15 cellular contexts compared by ENCODE assay signal in genomic region chr2:203750669-203751068, GRCh38. TPM values are rescaled to one million over a fixed set of nuclear protein-coding genes. Genes with fewer than 3 reads are reported as not detected.
DNase-seq lines count a peak whose midpoint lies in the region; ATAC-seq lines count a peak whose summit lies in the region.
"Had no signal": no experiment of that assay in that cellular context is flagged by ENCODE, and none has a peak within 500 bp of the region (broad histone marks: within the 10 kb centered on the region; RNA-seq: fewer than 3 reads in every experiment).

No MANE protein-coding gene starts in this region.

- no peaks in the 10 kb centered on the region for H3K9me3 ChIP-seq in CD8-positive, alpha-beta memory T cell (ENCODE audit: low read length)

- H3K27me3 Mint-ChIP-seq in activated CD8-positive, alpha-beta memory T cell treated with anti-CD3 and anti-CD28 coated beads, Interleukin-2, amount 10 ng/mL, durations not matched to agents 7 days and 5 days, result no peaks in the 10 kb centered on the region
- H3K27me3 Mint-ChIP-seq in CD8-positive, alpha-beta memory T cell, result no peaks in the 10 kb centered on the region
- H3K27me3 Mint-ChIP-seq in activated CD8-positive, alpha-beta T cell treated with anti-CD3 and anti-CD28 coated beads, Interleukin-2, amount 10 ng/mL, durations not matched to agents 7 days and 5 days (ENCODE audit: low read depth), result no peaks in the 10 kb centered on the region
- no peaks in the 10 kb centered on the region for H3K27me3 Mint-ChIP-seq in effector memory CD8-positive, alpha-beta T cell

- no peak overlapping the region for H3K4me3 ChIP-seq in CD8-positive, alpha-beta memory T cell (ENCODE audit: low read length)
- H3K4me3 ChIP-seq: K562 had no signal

- DNase-seq in activated CD8-positive, alpha-beta memory T cell treated with anti-CD3 and anti-CD28 coated beads, Interleukin-2, amount 10 ng/mL, durations not matched to agents 7 days and 5 days, result no peak
- DNase-seq in activated CD8-positive, alpha-beta memory T cell treated with anti-CD3 and anti-CD28 coated beads, Interleukin-2, amount 50 U/mL, for 48 hours, result no peak
- no peak for DNase-seq in CD8-positive, alpha-beta memory T cell
- no peak for DNase-seq in activated CD8-positive, alpha-beta T cell treated with anti-CD3 and anti-CD28 coated beads, Interleukin-2, amount 10 ng/mL, durations not matched to agents 7 days and 5 days
- DNase-seq in effector memory CD8-positive, alpha-beta T cell, result no peak
- no peak for DNase-seq in epidermal melanocyte (ENCODE audit: insufficient read length, low spot score)
- DNase-seq in NCI-H345 (lab: John Stamatoyannopoulos, UW), result no peak
- DNase-seq: AML-193, GF-D8, GOT3, NCI-H1048, NCI-H146, PC-3 had no signal

- peaks cover 7% of the 10 kb centered on the region for H3K9me3 Mint-ChIP-seq in activated CD8-positive, alpha-beta memory T cell treated with anti-CD3 and anti-CD28 coated beads, Interleukin-2, amount 10 ng/mL, durations not matched to agents 7 days and 5 days (ENCODE audit: low read depth)
- peaks cover 0 to 9% (median 3%) of the 10 kb centered on the region in 5 donors for H3K9me3 Mint-ChIP-seq in CD8-positive, alpha-beta memory T cell
- peaks cover 15% of the 10 kb centered on the region for H3K9me3 Mint-ChIP-seq in activated CD8-positive, alpha-beta T cell treated with anti-CD3 and anti-CD28 coated beads, Interleukin-2, amount 10 ng/mL, durations not matched to agents 7 days and 5 days (ENCODE audit: insufficient read depth)
- H3K9me3 Mint-ChIP-seq in effector memory CD8-positive, alpha-beta T cell, result peaks cover 0 to 4% of the 10 kb centered on the region in 2 donors

- peaks cover 28% of the 10 kb centered on the region for H3K4me1 ChIP-seq in CD8-positive, alpha-beta memory T cell (ENCODE audit: insufficient read depth, low read length)

- H3K4me3 Mint-ChIP-seq in activated CD8-positive, alpha-beta memory T cell treated with anti-CD3 and anti-CD28 coated beads, Interleukin-2, amount 10 ng/mL, durations not matched to agents 7 days and 5 days, result peak overlapping the region; percentile 36
- H3K4me3 Mint-ChIP-seq in CD8-positive, alpha-beta memory T cell, result peak overlapping the region in 6 of 7 donors; percentile 40 to 62 (median 59)
- H3K4me3 Mint-ChIP-seq in activated CD8-positive, alpha-beta T cell treated with anti-CD3 and anti-CD28 coated beads, Interleukin-2, amount 10 ng/mL, durations not matched to agents 7 days and 5 days, result no peak overlapping the region
- peak overlapping the region; percentile 22 to 43 for H3K4me3 Mint-ChIP-seq in effector memory CD8-positive, alpha-beta T cell

- peaks cover 44% of the 10 kb centered on the region for H3K4me1 Mint-ChIP-seq in activated CD8-positive, alpha-beta memory T cell treated with anti-CD3 and anti-CD28 coated beads, Interleukin-2, amount 10 ng/mL, durations not matched to agents 7 days and 5 days
- H3K4me1 Mint-ChIP-seq in CD8-positive, alpha-beta memory T cell, result peaks cover 52 to 67% (median 63%) of the 10 kb centered on the region in 3 donors
- peaks cover 38% of the 10 kb centered on the region for H3K4me1 Mint-ChIP-seq in activated CD8-positive, alpha-beta T cell treated with anti-CD3 and anti-CD28 coated beads, Interleukin-2, amount 10 ng/mL, durations not matched to agents 7 days and 5 days (ENCODE audit: low read depth)
- peaks cover 21 to 33% of the 10 kb centered on the region in 2 donors for H3K4me1 Mint-ChIP-seq in effector memory CD8-positive, alpha-beta T cell (ENCODE audit: low read depth in 2 of 2)

- CTCF ChIA-PET in activated CD8-positive, alpha-beta memory T cell treated with anti-CD3 and anti-CD28 coated beads, Interleukin-2, amount 10 ng/mL, durations not matched to agents 7 days and 5 days (lab: Charles Lee), result interaction anchor here (0.5 to 2.4 kb wide), 7 partner anchors 10 to 98 kb away, joined by 3 to 5 read pairs (median 4); no protein-coding TSS in a partner anchor
- CTCF ChIA-PET in CD8-positive, alpha-beta memory T cell (lab: Charles Lee), result interaction anchor here (0.9 to 1.8 kb wide), 6 partner anchors 8 to 32 kb away, joined by 3 to 8 read pairs (median 4); no protein-coding TSS in a partner anchor
- CTCF ChIA-PET in activated CD8-positive, alpha-beta T cell treated with anti-CD3 and anti-CD28 coated beads, Interleukin-2, amount 10 ng/mL, durations not matched to agents 7 days and 5 days (lab: Charles Lee), result interaction anchor here (1.0 to 2.9 kb wide), 7 partner anchors 11 to 65 kb away, joined by 3 to 10 read pairs (median 7); no protein-coding TSS in a partner anchor

- H3K27ac ChIP-seq in CD8-positive, alpha-beta memory T cell (ENCODE audit: low read depth, low read length), result no peak overlapping the region
- H3K27ac ChIP-seq: HL-60 had no signal

- no peaks in the 10 kb centered on the region for H3K27me3 ChIP-seq in CD8-positive, alpha-beta memory T cell (ENCODE audit: insufficient read depth, low read length, poor library complexity, severe bottlenecking)

- peak; percentile 21 for ATAC-seq in activated CD8-positive, alpha-beta memory T cell treated with anti-CD3 and anti-CD28 coated beads, Interleukin-2, amount 10 ng/mL, durations not matched to agents 7 days and 5 days
- ATAC-seq in activated CD8-positive, alpha-beta T cell treated with anti-CD3 and anti-CD28 coated beads, Interleukin-2, amount 10 ng/mL, durations not matched to agents 7 days and 5 days, result no peak
- ATAC-seq in effector memory CD8-positive, alpha-beta T cell (replicated peaks), result no peak
- ATAC-seq: K562, PC-3 had no signal

- H3K36me3 Mint-ChIP-seq in activated CD8-positive, alpha-beta memory T cell treated with anti-CD3 and anti-CD28 coated beads, Interleukin-2, amount 10 ng/mL, durations not matched to agents 7 days and 5 days, result peaks cover 40% of the 10 kb centered on the region
- H3K36me3 Mint-ChIP-seq in CD8-positive, alpha-beta memory T cell, result peaks cover 17 to 31% (median 31%) of the 10 kb centered on the region in 3 donors
- H3K36me3 Mint-ChIP-seq in activated CD8-positive, alpha-beta T cell treated with anti-CD3 and anti-CD28 coated beads, Interleukin-2, amount 10 ng/mL, durations not matched to agents 7 days and 5 days (ENCODE audit: low read depth), result peaks cover 31% of the 10 kb centered on the region
- peaks cover 11% of the 10 kb centered on the region for H3K36me3 Mint-ChIP-seq in effector memory CD8-positive, alpha-beta T cell (ENCODE audit: insufficient read depth)

- POLR2A ChIA-PET in CD8-positive, alpha-beta memory T cell (lab: Charles Lee), result interaction anchor here (0.7 to 1.9 kb wide), 2 partner anchors 10 to 200 kb away, joined by 3 to 14 read pairs; no protein-coding TSS in a partner anchor
- POLR2A ChIA-PET in activated CD8-positive, alpha-beta T cell treated with anti-CD3 and anti-CD28 coated beads, Interleukin-2, amount 10 ng/mL, durations not matched to agents 7 days and 5 days (lab: Charles Lee), result interaction anchor here (3.0 kb wide), 1 partner anchor 9 kb away, joined by 17 read pairs; no protein-coding TSS in a partner anchor

- H3K36me3 ChIP-seq in CD8-positive, alpha-beta memory T cell (ENCODE audit: insufficient read depth, low read length), result no peaks in the 10 kb centered on the region

- peak overlapping the region; percentile 73 for H3K27ac Mint-ChIP-seq in activated CD8-positive, alpha-beta memory T cell treated with anti-CD3 and anti-CD28 coated beads, Interleukin-2, amount 10 ng/mL, durations not matched to agents 7 days and 5 days
- peak overlapping the region; percentile 20 to 87 (median 53) for H3K27ac Mint-ChIP-seq in CD8-positive, alpha-beta memory T cell
- H3K27ac Mint-ChIP-seq in activated CD8-positive, alpha-beta T cell treated with anti-CD3 and anti-CD28 coated beads, Interleukin-2, amount 10 ng/mL, durations not matched to agents 7 days and 5 days, result peak overlapping the region; percentile 27
- H3K27ac Mint-ChIP-seq in effector memory CD8-positive, alpha-beta T cell, result peak overlapping the region in 1 of 2 donors; percentile 67

RNA-seq across cellular contexts. Expression of gene CD28, which starts 44.2 kb away (rescaled TPM):
- 10 to 100 TPM; 30.5 to 35.7 TPM for total RNA-seq in activated CD8-positive, alpha-beta memory T cell treated with anti-CD3 and anti-CD28 coated beads, Interleukin-2, amount 10 ng/mL, durations not matched to agents 7 days and 5 days
- total RNA-seq in CD8-positive, alpha-beta memory T cell, result 10 to 100 TPM; 64.1 to 66.4 TPM
- polyA plus RNA-seq in CD8-positive, alpha-beta memory T cell, result 61.1 TPM
- 10 to 100 TPM; 25.6 to 27.2 TPM for total RNA-seq in activated CD8-positive, alpha-beta T cell treated with anti-CD3 and anti-CD28 coated beads, Interleukin-2, amount 10 ng/mL, durations not matched to agents 7 days and 5 days
- total RNA-seq: PC-3 had no signal
